Comparison of ENCODE assay signal across 8 cellular contexts in genomic region chr13:20566917-20567755, GRCh38. TPM values are rescaled to one million over a fixed set of nuclear protein-coding genes. Genes with fewer than 3 reads are reported as not detected.
DNase-seq lines count a peak whose midpoint lies in the region; ATAC-seq and TF ChIP-seq lines count a peak whose summit lies in the region.

TSS of gene IFT88 (plus strand) at chr13:20567157. CDS start at chr13:20574386, 7,229 bp downstream.

- H3K36me3 ChIP-seq in right lobe of liver: no peaks in the 10 kb centered on the region

- peaks cover 0 to 6% (median 0%) of the 10 kb centered on the region in 4 donors for H3K9me3 ChIP-seq in right lobe of liver

- peak; percentile 86 for TF ChIP-seq POLR2A in right lobe of liver (IDR thresholded peaks at IDR 0.05)

- TF ChIP-seq CTCF in right lobe of liver (IDR thresholded peaks at IDR 0.05): no peak

- DNase-seq in CD1c-positive myeloid dendritic cell (ENCODE audit: extremely low spot score): peak; percentile 84
- peak; percentile 97 for DNase-seq in NCI-H748 treated with DMSO at 0.1 percent for 48 hours (lab: John Stamatoyannopoulos, UW)
- DNase-seq in activated CD4-positive, alpha-beta T cell treated with anti-CD3 and anti-CD28 coated beads, Interleukin-2, amount 50 U/mL, for 48 hours: peak; percentile 81 to 82
- peak; percentile 60 to 91 for DNase-seq in dermis microvascular lymphatic vessel endothelial cell (ENCODE audit: low read depth in 2 of 2)
- DNase-seq in right lobe of liver: peak; percentile 94
- peak; percentile 81 for DNase-seq in stimulated activated CD4-positive, alpha-beta T cell treated with anti-CD3 and anti-CD28 coated beads, Interleukin-4, amount 100 ng/mL, for 1 hour

- peaks cover 0 to 3% (median 0%) of the 10 kb centered on the region in 4 donors for H3K4me1 ChIP-seq in right lobe of liver

- peak within 1 kb of the TSS; percentile 83 to 85 (median 83) for H3K27ac ChIP-seq in right lobe of liver

- H3K4me3 ChIP-seq in right lobe of liver: peak within 1 kb of the TSS; percentile 58 to 88 (median 84)

- ATAC-seq in GM19395 (IDR thresholded peaks at IDR 0.05; ENCODE audit: unreplicated experiment): peak; percentile 83
- ATAC-seq in HG03521 (IDR thresholded peaks at IDR 0.05; ENCODE audit: unreplicated experiment): peak; percentile 86
- peak; percentile 93 to 98 (median 94) for ATAC-seq in right lobe of liver

- no peaks in the 10 kb centered on the region for H3K27me3 ChIP-seq in right lobe of liver

- intact Hi-C loops in right lobe of liver (cut with DNase I): loop anchor here in 1 of 2 donors (10.0 kb wide), 1 partner anchor 52 kb away; no protein-coding TSS in a partner anchor

- WGBS in right lobe of liver (ENCODE audit: insufficient coverage, low coverage, low lambda C conversion rate, missing lambda C conversion rate): under 1% methylated on average over 31 of the region's 72 CpGs

RNA-seq across cellular contexts. Expression of gene IFT88, which starts in this region (rescaled TPM):
- 6.2 and 7.7 TPM in 2 replicates for total RNA-seq in dermis microvascular lymphatic vessel endothelial cell
- total RNA-seq in right lobe of liver: 10 to 100 TPM in 4 of 6 experiments, 1 to 10 TPM in 2; 7.9 to 17.6 (median 11.8) TPM

Comparison
In these comparisons a context has a peak if more than half of its experiments do, and no peak if none do; other contexts are left out.
1. Peak in every context shown above with its lines: DNase-seq, ATAC-seq, H3K4me3 ChIP-seq and H3K27ac ChIP-seq.